ENCODE assay signal across 6 cellular contexts in genomic region chr17:28716740-28717577, GRCh38. TPM values are rescaled to one million over a fixed set of nuclear protein-coding genes. Genes with fewer than 3 reads are reported as not detected.
DNase-seq lines count a peak whose midpoint lies in the region; ATAC-seq and TF ChIP-seq lines count a peak whose summit lies in the region.

No MANE protein-coding gene starts in this region.

- H3K27ac ChIP-seq in HUES6 (ENCODE audit: low read depth, low read length) (peak overlapping the region; percentile 96), dorsolateral prefrontal cortex (peak overlapping the region in 53 of 59 donors; percentile 29 to 96 (median 81)), prostate gland (peak overlapping the region; percentile 83 to 87), OCI-LY7 (ENCODE audit: low read depth, low read length, poor library complexity, severe bottlenecking) (no peak overlapping the region)

- intact Hi-C loops in dorsolateral prefrontal cortex (cut with DNase I): loop anchor here (5.0 kb wide), 1 partner anchor 70 kb away; the partner anchor contains the start of gene BLTP2 (in 2 of the 2)
- intact Hi-C loops in prostate gland (cut with DNase I): no loop called here
- intact Hi-C loops in OCI-LY7 (cut with micrococcal nuclease; ENCODE audit: unreplicated experiment): no loop called here

- no peak overlapping the region for H3K4me2 ChIP-seq in OCI-LY7 (ENCODE audit: low read length)

- H3K9me3 ChIP-seq in HUES6 (ENCODE audit: control insufficient read depth, insufficient read depth, low read depth, low read length) (no peaks in the 10 kb centered on the region), prostate gland (no peaks in the 10 kb centered on the region), OCI-LY7 (ENCODE audit: low read length) (no peaks in the 10 kb centered on the region)

- POLR2A ChIA-PET in OCI-LY7 (lab: Charles Lee): no interaction called here

- H3K27me3 ChIP-seq in HUES6 (ENCODE audit: control insufficient read depth, insufficient read depth, low read length) (no peaks in the 10 kb centered on the region), dorsolateral prefrontal cortex (peaks cover 0 to 24% (median 13%) of the 10 kb centered on the region in 45 donors), prostate gland (replicated peaks; ENCODE audit: insufficient read depth) (no peaks in the 10 kb centered on the region)

- DNase-seq in dorsolateral prefrontal cortex (no peak), prostate gland (ENCODE audit: low spot score) (no peak), OCI-LY7 (ENCODE audit: low spot score) (no peak), NCI-H1417 treated with DMSO at 0.1 percent for 48 hours (lab: John Stamatoyannopoulos, UW) (no peak)

- H3K9me2 ChIP-seq in OCI-LY7 (ENCODE audit: insufficient read depth, low read length): no peaks in the 10 kb centered on the region

- BruUV-seq in OCI-LY7 (replicated peaks; lab: Mats Ljungman, UMichigan): no TSS peak

- no peak for ATAC-seq in GM21390 (IDR thresholded peaks at IDR 0.05; ENCODE audit: unreplicated experiment)

- peak overlapping the region; percentile 74 for H3K4me3 ChIP-seq in HUES6 (ENCODE audit: low read depth, low read length)
- peak overlapping the region; percentile 28 to 98 (median 59) for H3K4me3 ChIP-seq in dorsolateral prefrontal cortex
- peak overlapping the region; percentile 42 to 43 for H3K4me3 ChIP-seq in prostate gland
- no peak overlapping the region for H3K4me3 ChIP-seq in OCI-LY7 (ENCODE audit: low read depth, low read length, poor library complexity, severe bottlenecking)

- no peak for TF ChIP-seq CTCF in dorsolateral prefrontal cortex (IDR thresholded peaks at IDR 0.05 in 54 of 56, conservative IDR thresholded peaks at IDR 0.05 in 2 of 56; ENCODE audit: low read depth in 1 of 56, partially characterized antibody in 56 of 56)
- no peak for TF ChIP-seq CTCF in prostate gland (IDR thresholded peaks at IDR 0.05)
- no peak for TF ChIP-seq CTCF in OCI-LY7 (conservative IDR thresholded peaks at IDR 0.05; ENCODE audit: low read length)

- H2AFZ ChIP-seq in OCI-LY7 (ENCODE audit: low read length): no peak overlapping the region

- H3K9ac ChIP-seq in HUES6 (ENCODE audit: low read length): peak overlapping the region; percentile 90

- H3K36me3 ChIP-seq in HUES6 (ENCODE audit: control insufficient read depth, insufficient read depth, low read length) (peaks cover 51% of the 10 kb centered on the region), prostate gland (peaks cover 0 to 10% of the 10 kb centered on the region in 2 donors), OCI-LY7 (ENCODE audit: insufficient read depth, low read length) (peaks cover 21% of the 10 kb centered on the region)

- H3K79me2 ChIP-seq in OCI-LY7 (ENCODE audit: insufficient read depth, low read depth, low read length): peaks cover 22% of the 10 kb centered on the region

- H3K4me1 ChIP-seq in HUES6 (ENCODE audit: control insufficient read depth, insufficient read depth, low read length): peaks cover 31% of the 10 kb centered on the region
- H3K4me1 ChIP-seq in prostate gland (replicated peaks): peaks cover 18% of the 10 kb centered on the region
- H3K4me1 ChIP-seq in OCI-LY7 (ENCODE audit: insufficient read depth, low read length, poor library complexity, severe bottlenecking): peaks cover 22% of the 10 kb centered on the region

- H4K20me1 ChIP-seq in OCI-LY7 (ENCODE audit: insufficient read depth, low read length): peaks cover 5% of the 10 kb centered on the region; the same call in 1 of the 2 replicates

- TF ChIP-seq POLR2A in prostate gland (IDR thresholded peaks at IDR 0.05): no peak

- 4% methylated on average over 31 of the region's 63 CpGs for WGBS in prostate gland

- CTCF ChIA-PET in OCI-LY7 (lab: Charles Lee; ENCODE audit: unreplicated experiment): no interaction called here

RNA-seq across cellular contexts. Expression of gene RAB34, which starts 0.7 kb away (rescaled TPM):
- 10 to 100 TPM; 12.0 to 55.8 (median 25.0) TPM for total RNA-seq in dorsolateral prefrontal cortex
- 100 to 1,000 TPM; 165 to 181 TPM for total RNA-seq in prostate gland
- total RNA-seq in OCI-LY7 (2014; rRNA removed; shearing (Covaris generic)): 0.22 TPM in 1 of 2 replicates, not detected in the other
- 0.46 and 0.99 TPM in 2 replicates for total RNA-seq in OCI-LY7 (2022)

RNA-seq across cellular contexts. Expression of gene RPL23A, which starts 2.8 kb away (rescaled TPM):
- total RNA-seq in dorsolateral prefrontal cortex: 100 to 1,000 TPM; 343 to 754 (median 490) TPM
- total RNA-seq in prostate gland: 100 to 1,000 TPM; 417 to 657 TPM
- total RNA-seq in OCI-LY7 (2014; rRNA removed; shearing (Covaris generic)): 930 and 1,152 TPM in 2 replicates
- total RNA-seq in OCI-LY7 (2022): 2,557 and 2,633 TPM in 2 replicates

RNA-seq across cellular contexts. Expression of gene PROCA1, which starts 5.3 kb away (rescaled TPM):
- total RNA-seq in dorsolateral prefrontal cortex (10 to 100 TPM in 2 of 120 experiments, 1 to 10 TPM in 118; 2.1 to 11.7 (median 5.2) TPM), prostate gland (1 to 10 TPM; 1.9 to 9.4 TPM), OCI-LY7 (2022) (4.6 and 5.9 TPM in 2 replicates)
- total RNA-seq in OCI-LY7 (2014; rRNA removed; shearing (Covaris generic)): 4.5 and 11.3 TPM in 2 replicates

RNA-seq across cellular contexts. Expression of gene TLCD1, which starts 9.1 kb away (rescaled TPM):
- total RNA-seq in dorsolateral prefrontal cortex (10 to 100 TPM in 16 of 120 experiments, 1 to 10 TPM in 104; 2.0 to 22.8 (median 6.6) TPM), prostate gland (10 to 100 TPM in 1 of 2 donors, 1 to 10 TPM in 1; 5.3 to 19.6 TPM), OCI-LY7 (2022) (2.5 and 3.4 TPM in 2 replicates)
- total RNA-seq in OCI-LY7 (2014; rRNA removed; shearing (Covaris generic)): 0.28 and 1.6 TPM in 2 replicates

RNA-seq across cellular contexts. Expression of gene NEK8, which starts 11.6 kb away (rescaled TPM):
- 1 to 10 TPM in 118 of 120 experiments, under 1 TPM in 2; 0.96 to 5.8 (median 2.4) TPM for total RNA-seq in dorsolateral prefrontal cortex
- total RNA-seq in prostate gland: 10 to 100 TPM in 1 of 2 donors, 1 to 10 TPM in 1; 5.1 to 13.2 TPM
- 12.2 and 17.0 TPM in 2 replicates for total RNA-seq in OCI-LY7 (2014; rRNA removed; shearing (Covaris generic))
- 14.0 and 15.1 TPM in 2 replicates for total RNA-seq in OCI-LY7 (2022)

Comparison
In these comparisons a context has a peak if more than half of its experiments do, and no peak if none do; other contexts are left out.
1. RNA of gene RAB34, which starts 0.7 kb away (total RNA-seq): 165 to 181 TPM in prostate gland and 12.0 to 55.8 TPM in dorsolateral prefrontal cortex; 0.22 to 0.99 TPM in OCI-LY7; every median in the first group is over 4 times any median in the second.
2. intact Hi-C loops: an anchor here in dorsolateral prefrontal cortex (5.0 kb wide); none called in prostate gland and OCI-LY7.